Comparison of ENCODE assay signal across 1 cellular context in the genomic region with DNA sequence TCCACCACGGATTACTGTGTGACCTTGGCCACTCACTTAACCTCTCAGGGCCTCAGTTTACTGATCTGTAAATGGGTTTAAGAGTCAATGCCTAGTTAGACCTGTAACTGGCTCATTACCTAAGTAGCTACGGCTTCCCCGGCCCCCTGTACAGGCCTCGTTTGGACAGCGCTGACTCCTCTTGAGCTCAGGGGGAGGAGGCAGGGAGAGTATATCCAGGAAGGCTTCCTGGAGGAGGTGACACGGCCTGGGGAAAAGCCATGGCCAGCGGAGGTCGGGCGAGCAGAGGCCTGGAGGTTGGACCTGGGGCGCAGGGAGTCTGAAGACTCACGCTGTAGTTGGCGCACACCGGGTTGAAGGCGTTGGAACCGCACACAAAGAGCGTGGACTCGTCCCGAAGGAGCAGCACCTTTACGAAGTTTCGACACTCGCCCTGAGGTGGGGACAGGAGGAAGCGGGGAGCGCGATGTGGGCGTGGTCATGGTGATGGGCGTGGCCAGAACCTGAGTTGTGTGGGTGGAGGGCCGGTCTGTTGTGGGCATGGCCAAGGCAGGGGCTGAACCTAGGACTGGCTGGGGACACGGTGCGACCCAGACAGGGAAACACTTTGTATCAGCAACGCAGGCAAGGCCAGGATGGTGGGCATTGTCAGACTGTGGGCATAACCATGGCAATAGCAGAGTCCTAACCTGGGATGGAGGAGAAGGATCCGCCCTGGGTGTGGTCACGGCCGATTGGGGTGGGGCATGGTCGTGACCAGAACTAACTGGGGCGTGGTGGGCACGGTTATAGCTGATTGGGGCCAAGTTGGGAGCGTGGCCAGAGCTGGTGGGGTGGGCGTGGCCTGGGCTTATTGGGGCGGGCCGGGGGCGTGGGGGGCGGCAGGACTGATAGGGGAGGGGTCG.
TF ChIP-seq lines count a peak whose summit lies in the region.

No MANE protein-coding gene starts in this region.

TF ChIP-seq in GM23338, 12 proteins besides CTCF, POLR2A, EP300 and RAD21 (continued from another document):
- TF ChIP-seq, protein P1, sequence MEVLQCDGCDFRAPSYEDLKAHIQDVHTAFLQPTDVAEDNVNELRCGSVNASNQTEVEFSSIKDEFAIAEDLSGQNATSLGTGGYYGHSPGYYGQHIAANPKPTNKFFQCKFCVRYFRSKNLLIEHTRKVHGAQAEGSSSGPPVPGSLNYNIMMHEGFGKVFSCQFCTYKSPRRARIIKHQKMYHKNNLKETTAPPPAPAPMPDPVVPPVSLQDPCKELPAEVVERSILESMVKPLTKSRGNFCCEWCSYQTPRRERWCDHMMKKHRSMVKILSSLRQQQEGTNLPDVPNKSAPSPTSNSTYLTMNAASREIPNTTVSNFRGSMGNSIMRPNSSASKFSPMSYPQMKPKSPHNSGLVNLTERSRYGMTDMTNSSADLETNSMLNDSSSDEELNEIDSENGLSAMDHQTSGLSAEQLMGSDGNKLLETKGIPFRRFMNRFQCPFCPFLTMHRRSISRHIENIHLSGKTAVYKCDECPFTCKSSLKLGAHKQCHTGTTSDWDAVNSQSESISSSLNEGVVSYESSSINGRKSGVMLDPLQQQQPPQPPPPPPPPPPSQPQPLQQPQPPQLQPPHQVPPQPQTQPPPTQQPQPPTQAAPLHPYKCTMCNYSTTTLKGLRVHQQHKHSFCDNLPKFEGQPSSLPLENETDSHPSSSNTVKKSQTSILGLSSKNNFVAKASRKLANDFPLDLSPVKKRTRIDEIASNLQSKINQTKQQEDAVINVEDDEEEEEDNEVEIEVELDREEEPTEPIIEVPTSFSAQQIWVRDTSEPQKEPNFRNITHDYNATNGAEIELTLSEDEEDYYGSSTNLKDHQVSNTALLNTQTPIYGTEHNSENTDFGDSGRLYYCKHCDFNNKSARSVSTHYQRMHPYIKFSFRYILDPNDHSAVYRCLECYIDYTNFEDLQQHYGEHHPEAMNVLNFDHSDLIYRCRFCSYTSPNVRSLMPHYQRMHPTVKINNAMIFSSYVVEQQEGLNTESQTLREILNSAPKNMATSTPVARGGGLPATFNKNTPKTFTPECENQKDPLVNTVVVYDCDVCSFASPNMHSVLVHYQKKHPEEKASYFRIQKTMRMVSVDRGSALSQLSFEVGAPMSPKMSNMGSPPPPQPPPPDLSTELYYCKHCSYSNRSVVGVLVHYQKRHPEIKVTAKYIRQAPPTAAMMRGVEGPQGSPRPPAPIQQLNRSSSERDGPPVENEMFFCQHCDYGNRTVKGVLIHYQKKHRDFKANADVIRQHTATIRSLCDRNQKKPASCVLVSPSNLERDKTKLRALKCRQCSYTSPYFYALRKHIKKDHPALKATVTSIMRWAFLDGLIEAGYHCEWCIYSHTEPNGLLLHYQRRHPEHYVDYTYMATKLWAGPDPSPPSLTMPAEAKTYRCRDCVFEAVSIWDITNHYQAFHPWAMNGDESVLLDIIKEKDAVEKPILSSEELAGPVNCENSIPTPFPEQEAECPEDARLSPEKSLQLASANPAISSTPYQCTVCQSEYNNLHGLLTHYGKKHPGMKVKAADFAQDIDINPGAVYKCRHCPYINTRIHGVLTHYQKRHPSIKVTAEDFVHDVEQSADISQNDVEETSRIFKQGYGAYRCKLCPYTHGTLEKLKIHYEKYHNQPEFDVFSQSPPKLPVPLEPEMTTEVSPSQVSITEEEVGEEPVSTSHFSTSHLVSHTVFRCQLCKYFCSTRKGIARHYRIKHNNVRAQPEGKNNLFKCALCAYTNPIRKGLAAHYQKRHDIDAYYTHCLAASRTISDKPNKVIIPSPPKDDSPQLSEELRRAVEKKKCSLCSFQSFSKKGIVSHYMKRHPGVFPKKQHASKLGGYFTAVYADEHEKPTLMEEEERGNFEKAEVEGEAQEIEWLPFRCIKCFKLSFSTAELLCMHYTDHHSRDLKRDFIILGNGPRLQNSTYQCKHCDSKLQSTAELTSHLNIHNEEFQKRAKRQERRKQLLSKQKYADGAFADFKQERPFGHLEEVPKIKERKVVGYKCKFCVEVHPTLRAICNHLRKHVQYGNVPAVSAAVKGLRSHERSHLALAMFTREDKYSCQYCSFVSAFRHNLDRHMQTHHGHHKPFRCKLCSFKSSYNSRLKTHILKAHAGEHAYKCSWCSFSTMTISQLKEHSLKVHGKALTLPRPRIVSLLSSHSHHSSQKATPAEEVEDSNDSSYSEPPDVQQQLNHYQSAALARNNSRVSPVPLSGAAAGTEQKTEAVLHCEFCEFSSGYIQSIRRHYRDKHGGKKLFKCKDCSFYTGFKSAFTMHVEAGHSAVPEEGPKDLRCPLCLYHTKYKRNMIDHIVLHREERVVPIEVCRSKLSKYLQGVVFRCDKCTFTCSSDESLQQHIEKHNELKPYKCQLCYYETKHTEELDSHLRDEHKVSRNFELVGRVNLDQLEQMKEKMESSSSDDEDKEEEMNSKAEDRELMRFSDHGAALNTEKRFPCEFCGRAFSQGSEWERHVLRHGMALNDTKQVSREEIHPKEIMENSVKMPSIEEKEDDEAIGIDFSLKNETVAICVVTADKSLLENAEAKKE (CRISPR knock-in tag; IDR thresholded peaks at IDR 0.05) = no peak
- no peak for TF ChIP-seq JUNB (IDR thresholded peaks at IDR 0.05; ENCODE audit: unreplicated experiment)
